9 cellular contexts compared by ENCODE assay signal in genomic region chr2:120520929-120521912, GRCh38.
DNase-seq lines count a peak whose midpoint lies in the region; ATAC-seq, FAIRE-seq and TF ChIP-seq lines count a peak whose summit lies in the region.
"Had no signal": no experiment of that assay in that cellular context is flagged by ENCODE, and none has a peak within 500 bp of the region (broad histone marks: within the 10 kb centered on the region; RNA-seq: fewer than 3 reads in every experiment).

No MANE protein-coding gene starts in this region.

- no peaks in the 10 kb centered on the region; the same call in 1 of the 2 replicates for H3K79me1 ChIP-seq in H1 (ENCODE audit: low read depth, low read length)

- H3K4me3 ChIP-seq in H1 (ENCODE audit: extremely low read depth in 1 of 4, insufficient read depth in 2 of 4, low read depth in 3 of 4, low read length in 4 of 4) = no peak overlapping the region

- H2AK5ac ChIP-seq in H1 (ENCODE audit: low read depth, low read length) = no peak overlapping the region

- DNase-seq in DMS53 treated with DMSO at 0.1 percent for 48 hours (lab: John Stamatoyannopoulos, UW; ENCODE audit: unreplicated experiment) = peak; percentile 58
- peak; percentile 76 for DNase-seq in HEK293T (ENCODE audit: extremely low spot score)
- peak; percentile 29 for DNase-seq in RPMI7951 (ENCODE audit: low read depth)
- peak in 1 of 2 experiments; percentile 89 for DNase-seq in H1 (ENCODE audit: low read depth in 1 of 2, low spot score in 2 of 2)
- DNase-seq in myocyte (ENCODE audit: low read depth) = peak; percentile 36
- DNase-seq in activated gamma-delta T cell (lab: John Stamatoyannopoulos, UW) = no peak
- DNase-seq in naive thymus-derived CD8-positive, alpha-beta T cell = no peak

- H3K14ac ChIP-seq in H1 (ENCODE audit: insufficient read length) = no peak overlapping the region

- H3K27ac ChIP-seq in H1 (ENCODE audit: low read depth, low read length) = no peak overlapping the region

- no peak overlapping the region for H4K5ac ChIP-seq in H1 (ENCODE audit: insufficient read length, low read depth, low read length)

- H3K9me3 Mint-ChIP-seq in naive thymus-derived CD8-positive, alpha-beta T cell = peaks cover 0 to 1% (median 0%) of the 10 kb centered on the region in 9 donors

- FAIRE-seq in H1 (lab: Jason Lieb, UNC) = peak; percentile 84

- no peak overlapping the region for H2BK120ac ChIP-seq in H1 (replicated peaks; ENCODE audit: low read depth, low read length)

- H4K91ac ChIP-seq in H1 (replicated peaks; ENCODE audit: insufficient read length, low read length) = no peak overlapping the region

- H3K27me3 ChIP-seq in H1 (replicated peaks in 1 of 4; ENCODE audit: control insufficient read depth in 3 of 4, extremely low read depth in 1 of 4, insufficient read depth in 3 of 4, low read length in 3 of 4) = peaks cover 0 to 6% (median 4%) of the 10 kb centered on the region in 4 experiments; a peak in 4 of 7 replicates

- peaks cover 0 to 1% of the 10 kb centered on the region in 2 experiments for H4K20me1 ChIP-seq in H1 (replicated peaks in 1 of 2; ENCODE audit: control insufficient read depth in 1 of 2, insufficient read depth in 2 of 2, low read length in 2 of 2)

- peak; percentile 85 to 98 (median 96) for TF ChIP-seq CTCF in H1 (IDR thresholded peaks at IDR 0.05; ENCODE audit: control extremely low read depth in 1 of 3, insufficient read depth in 1 of 3, low read depth in 1 of 3, low read length in 3 of 3)

- peak; percentile 67 to 69 for TF ChIP-seq RAD21 in H1 (IDR thresholded peaks at IDR 0.05 in 1 of 2, conservative IDR thresholded peaks at IDR 0.05 in 1 of 2; ENCODE audit: low read depth in 2 of 2, low read length in 2 of 2)

- H3K9me3 ChIP-seq in H1 (ENCODE audit: insufficient read depth in 2 of 2, low read depth in 1 of 2, low read length in 1 of 2) = no peaks in the 10 kb centered on the region

- H3K23ac ChIP-seq in H1 (ENCODE audit: insufficient read length) = no peak overlapping the region

- H3K79me2 ChIP-seq in H1 (ENCODE audit: control insufficient read depth in 1 of 2, insufficient read depth in 2 of 2, low read length in 2 of 2) = no peaks in the 10 kb centered on the region

- no peak overlapping the region for H2AFZ ChIP-seq in H1 (ENCODE audit: low read length)

- POLR2A ChIA-PET in HEK293T (lab: Yijun Ruan, JAX) (interaction anchor here (0.7 kb wide), 1 partner anchor 12 kb away, joined by 4 read pairs; no protein-coding TSS in a partner anchor), H1 (lab: Charles Lee; ENCODE audit: partially characterized antibody) (interaction anchor here (1.3 kb wide), 1 partner anchor 554 kb away, joined by 6 read pairs; no protein-coding TSS in a partner anchor)
- POLR2A ChIA-PET in naive thymus-derived CD8-positive, alpha-beta T cell (lab: Charles Lee) = no interaction called here

- TF ChIP-seq EP300 in H1 (IDR thresholded peaks at IDR 0.05; ENCODE audit: borderline replicate concordance in 1 of 2, low read depth in 2 of 2, low read length in 2 of 2) = no peak

- H3K4me1 ChIP-seq in H1 (replicated peaks in 1 of 4; ENCODE audit: control insufficient read depth in 3 of 4, insufficient read depth in 4 of 4, low read length in 3 of 4) = peaks cover 0 to 7% (median 4%) of the 10 kb centered on the region in 4 experiments; a peak in 5 of 7 replicates

- H2BK20ac ChIP-seq in H1 (ENCODE audit: low read length) = no peak overlapping the region

- H4K8ac ChIP-seq in H1 (ENCODE audit: extremely low read depth, insufficient read depth, low read length) = no peak overlapping the region

- CTCF ChIA-PET in HEK293T (lab: Yijun Ruan, JAX) = interaction anchor here (0.8 to 1.3 kb wide), 3 partner anchors 11 to 20 kb away, joined by 3 to 4 read pairs (median 3); no protein-coding TSS in a partner anchor
- CTCF ChIA-PET in H1 (lab: Charles Lee; ENCODE audit: partially characterized antibody) = interaction anchor here (0.6 to 6.5 kb wide), 57 partner anchors 9 to 837 kb away, joined by 3 to 91 read pairs (median 4); no protein-coding TSS in a partner anchor

- no peaks in the 10 kb centered on the region for H3K36me3 ChIP-seq in H1 (ENCODE audit: control insufficient read depth in 2 of 4, insufficient read depth in 4 of 4, low read length in 3 of 4)

- no peak for ATAC-seq in naive thymus-derived CD8-positive, alpha-beta T cell
- no peak for ATAC-seq in HG02623 (IDR thresholded peaks at IDR 0.05; ENCODE audit: unreplicated experiment)
- ATAC-seq: naive thymus-derived CD4-positive, alpha-beta T cell had no signal

- peak overlapping the region in 1 of 10 donors; percentile 7 for H3K27ac Mint-ChIP-seq in naive thymus-derived CD8-positive, alpha-beta T cell
- H3K27ac Mint-ChIP-seq: naive thymus-derived CD4-positive, alpha-beta T cell had no signal

- no peaks in the 10 kb centered on the region for H3K4me1 Mint-ChIP-seq in naive thymus-derived CD8-positive, alpha-beta T cell
- H3K4me1 Mint-ChIP-seq: naive thymus-derived CD4-positive, alpha-beta T cell had no signal

- H3K9ac ChIP-seq in H1 (replicated peaks in 1 of 4; ENCODE audit: extremely low read depth in 1 of 4, low read depth in 3 of 4, low read length in 3 of 4) = no peak overlapping the region

- WGBS in H1 (ENCODE audit: extremely low coverage in 1 of 2, insufficient coverage in 1 of 2, insufficient read length in 1 of 2, insufficient replicate concordance in 2 of 2, low coverage in 1 of 2, low lambda C conversion rate in 2 of 2, missing lambda C conversion rate in 1 of 2), 2 experiments = 59% methylated on average over 13 of the region's 13 CpGs; no CpG with 5 or more reads in 1 of the 2 experiments

- H3K4me3 Mint-ChIP-seq in naive thymus-derived CD8-positive, alpha-beta T cell = peak overlapping the region in 1 of 10 donors; percentile 5
- H3K4me3 Mint-ChIP-seq: naive thymus-derived CD4-positive, alpha-beta T cell had no signal

- no peak overlapping the region for H3K56ac ChIP-seq in H1 (replicated peaks; ENCODE audit: insufficient read length, low read depth, low read length)

- H2BK15ac ChIP-seq in H1 (ENCODE audit: low read length) = no peak overlapping the region

- H3K27me3 Mint-ChIP-seq in naive thymus-derived CD8-positive, alpha-beta T cell = peaks cover 12 to 49% (median 35%) of the 10 kb centered on the region in 5 donors

- H2BK5ac ChIP-seq in H1 (ENCODE audit: low read depth, low read length) = no peak overlapping the region

- TF ChIP-seq POLR2A in H1 (IDR thresholded peaks at IDR 0.05; ENCODE audit: control extremely low read depth in 1 of 2, low read depth in 2 of 2, low read length in 2 of 2) = no peak

- H3K36me3 Mint-ChIP-seq in naive thymus-derived CD8-positive, alpha-beta T cell = no peaks in the 10 kb centered on the region
- H3K36me3 Mint-ChIP-seq: naive thymus-derived CD4-positive, alpha-beta T cell had no signal

- H3K23me2 ChIP-seq in H1 (ENCODE audit: low read depth, low read length) = no peaks in the 10 kb centered on the region

- no peak overlapping the region for H3K4ac ChIP-seq in H1 (replicated peaks; ENCODE audit: insufficient read length, low read depth, low read length)

- no peak overlapping the region for H2BK12ac ChIP-seq in H1 (ENCODE audit: low read depth, low read length)

- no peak overlapping the region for H3K4me2 ChIP-seq in H1 (ENCODE audit: insufficient read depth in 1 of 2, low read depth in 2 of 2, low read length in 2 of 2)

- no peak overlapping the region for H3K18ac ChIP-seq in H1 (ENCODE audit: extremely low read depth, low read length)

TF ChIP-seq in HEK293T, 16 proteins besides CTCF, POLR2A, EP300 and RAD21:
- TF ChIP-seq NFRKB (IDR thresholded peaks at IDR 0.05) (no peak), CTBP1 (IDR thresholded peaks at IDR 0.05; ENCODE audit: borderline replicate concordance) (no peak), TARDBP (IDR thresholded peaks at IDR 0.05) (no peak), ZNF384 (IDR thresholded peaks at IDR 0.05) (no peak), LEF1 (IDR thresholded peaks at IDR 0.05; ENCODE audit: borderline replicate concordance) (no peak), ARNT (IDR thresholded peaks at IDR 0.05) (no peak), FOXA1 (IDR thresholded peaks at IDR 0.05) (no peak), L3MBTL2 (conservative IDR thresholded peaks at IDR 0.05) (no peak), SP1 (IDR thresholded peaks at IDR 0.05) (no peak), BHLHE40 (IDR thresholded peaks at IDR 0.05; ENCODE audit: borderline replicate concordance) (no peak), HDGF (IDR thresholded peaks at IDR 0.05; ENCODE audit: borderline replicate concordance) (no peak)
- TF ChIP-seq, protein P1, sequence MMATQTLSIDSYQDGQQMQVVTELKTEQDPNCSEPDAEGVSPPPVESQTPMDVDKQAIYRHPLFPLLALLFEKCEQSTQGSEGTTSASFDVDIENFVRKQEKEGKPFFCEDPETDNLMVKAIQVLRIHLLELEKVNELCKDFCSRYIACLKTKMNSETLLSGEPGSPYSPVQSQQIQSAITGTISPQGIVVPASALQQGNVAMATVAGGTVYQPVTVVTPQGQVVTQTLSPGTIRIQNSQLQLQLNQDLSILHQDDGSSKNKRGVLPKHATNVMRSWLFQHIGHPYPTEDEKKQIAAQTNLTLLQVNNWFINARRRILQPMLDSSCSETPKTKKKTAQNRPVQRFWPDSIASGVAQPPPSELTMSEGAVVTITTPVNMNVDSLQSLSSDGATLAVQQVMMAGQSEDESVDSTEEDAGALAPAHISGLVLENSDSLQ (IDR thresholded peaks at IDR 0.05) = no peak

TF ChIP-seq in H1, 55 proteins besides CTCF, POLR2A, EP300 and RAD21:
- no peak for TF ChIP-seq CTBP2 (IDR thresholded peaks at IDR 0.05; ENCODE audit: borderline replicate concordance, insufficient read depth, insufficient read length, low read length)
- TF ChIP-seq PHF8 (conservative IDR thresholded peaks at IDR 0.05; ENCODE audit: low read depth, low read length) = no peak
- 0 out of 2 replicates have a peak, but pooled peaks have one; percentile 31 for TF ChIP-seq TCF12 (IDR thresholded peaks at IDR 0.05; ENCODE audit: low read depth, low read length)
- TF ChIP-seq YY1 (IDR thresholded peaks at IDR 0.05; ENCODE audit: low read depth, low read length) = no peak
- no peak for TF ChIP-seq POU5F1 (IDR thresholded peaks at IDR 0.05; ENCODE audit: low read depth, low read length)
- TF ChIP-seq EGR1 (IDR thresholded peaks at IDR 0.05; ENCODE audit: borderline replicate concordance, low read depth, low read length) = no peak

Comparison
In these comparisons a context has a peak if more than half of its experiments do, and no peak if none do; other contexts are left out.
1. DNase-seq: peak in DMS53 treated with DMSO at 0.1 percent for 48 hours (single experiment), HEK293T (single experiment), RPMI7951 (single experiment) and myocyte (single experiment); none in activated gamma-delta T cell (single experiment) and naive thymus-derived CD8-positive, alpha-beta T cell (0 of 10).